Comparison of ENCODE assay signal across 2 cellular contexts in genomic region chr10:90945496-90946070, GRCh38.
TF ChIP-seq lines count a peak whose summit lies in the region.

No MANE protein-coding gene starts in this region.

TF ChIP-seq in SK-N-SH, 30 proteins besides CTCF, POLR2A, EP300 and RAD21:
- TF ChIP-seq USF2 (IDR thresholded peaks at IDR 0.05; ENCODE audit: borderline replicate concordance, low read depth, low read length) (no peak), NRF1 (IDR thresholded peaks at IDR 0.05; ENCODE audit: low read depth, low read length) (no peak), RXRA (IDR thresholded peaks at IDR 0.05; ENCODE audit: borderline replicate concordance, low read depth) (no peak)
TF ChIP-seq in SK-N-SH: peak in this region for 0.

TF ChIP-seq in IMR-90, 13 proteins besides CTCF, POLR2A, EP300 and RAD21:
- no peak for TF ChIP-seq MAFK (IDR thresholded peaks at IDR 0.05; ENCODE audit: low read depth, low read length)
- no peak for TF ChIP-seq RFX5 (IDR thresholded peaks at IDR 0.05; ENCODE audit: low read depth, low read length)
